Comparison of ENCODE assay signal across 12 cellular contexts in genomic region chr1:215824245-215824644, GRCh38.
DNase-seq lines count a peak whose midpoint lies in the region; ATAC-seq and TF ChIP-seq lines count a peak whose summit lies in the region.
"Had no signal": no experiment of that assay in that cellular context is flagged by ENCODE, and none has a peak within 500 bp of the region (broad histone marks: within the 10 kb centered on the region; RNA-seq: fewer than 3 reads in every experiment).

No MANE protein-coding gene starts in this region.

- CTCF ChIA-PET in HEK293T (lab: Yijun Ruan, JAX) = no interaction called here

- H3K27me3 ChIP-seq in BE2C (no peaks in the 10 kb centered on the region), WERI-Rb-1 (ENCODE audit: insufficient read depth, low read depth, severe bottlenecking) (no peaks in the 10 kb centered on the region)
- H3K27me3 ChIP-seq: transverse colon had no signal

- H3K27ac ChIP-seq in WERI-Rb-1 = no peak overlapping the region
- H3K27ac ChIP-seq: transverse colon had no signal

- POLR2A ChIA-PET in HEK293T (lab: Yijun Ruan, JAX) = no interaction called here

- peak; percentile 12 for DNase-seq in BE2C
- DNase-seq in HEK293T (ENCODE audit: extremely low spot score) = peak; percentile 25
- DNase-seq in WERI-Rb-1 = peak; percentile 23
- DNase-seq in iPS-NIHi7 (ENCODE audit: extremely low spot score) = peak; percentile 49
- no peak for DNase-seq in LoVo (ENCODE audit: low spot score)
- no peak for DNase-seq in superior temporal gyrus (ENCODE audit: extremely low spot score)
- DNase-seq: DND-41, KBM-7, occipital lobe, transverse colon had no signal

- H3K4me1 ChIP-seq in BE2C = no peaks in the 10 kb centered on the region
- H3K4me1 ChIP-seq: transverse colon had no signal

- H3K36me3 ChIP-seq in BE2C (no peaks in the 10 kb centered on the region), WERI-Rb-1 (no peaks in the 10 kb centered on the region)
- H3K36me3 ChIP-seq: transverse colon had no signal

- ATAC-seq in HG03460 (IDR thresholded peaks at IDR 0.05; ENCODE audit: unreplicated experiment) (no peak), GM18519 (IDR thresholded peaks at IDR 0.05; ENCODE audit: low FRiP score, unreplicated experiment) (no peak)

- H3K9me3 ChIP-seq in BE2C (no peaks in the 10 kb centered on the region; the same call in 1 of the 2 replicates), WERI-Rb-1 (ENCODE audit: severe bottlenecking) (no peaks in the 10 kb centered on the region)
- H3K9me3 ChIP-seq: transverse colon had no signal

- H3K4me3 ChIP-seq in BE2C (ENCODE audit: low read depth, low read length) = no peak overlapping the region
- no peak overlapping the region for H3K4me3 ChIP-seq in WERI-Rb-1 (ENCODE audit: low read depth, low read length)
- H3K4me3 ChIP-seq: transverse colon had no signal

- TF ChIP-seq CTCF in BE2C (IDR thresholded peaks at IDR 0.05; ENCODE audit: low read depth, low read length) = peak; percentile 62
- peak; percentile 30; the same call in 1 of the 2 replicates for TF ChIP-seq CTCF in WERI-Rb-1 (IDR thresholded peaks at IDR 0.05; ENCODE audit: low read depth, low read length)

TF ChIP-seq in HEK293T, 16 proteins besides CTCF, POLR2A, EP300 and RAD21:
- TF ChIP-seq ELF4 (IDR thresholded peaks at IDR 0.05) = no peak
- TF ChIP-seq SP1 (IDR thresholded peaks at IDR 0.05) = no peak
- TF ChIP-seq FOXK2 (IDR thresholded peaks at IDR 0.05) = no peak

Comparison
In these comparisons a context has a peak if more than half of its experiments do, and no peak if none do; other contexts are left out.
1. DNase-seq: peak in BE2C (single experiment), HEK293T (single experiment), WERI-Rb-1 (single experiment) and iPS-NIHi7 (single experiment); none in LoVo (single experiment) and superior temporal gyrus (single experiment).